ENCODE assay signal across 1 cellular context in genomic region chr22:49951678-49951985, GRCh38.
TF ChIP-seq lines count a peak whose summit lies in the region.

No MANE protein-coding gene starts in this region.

TF ChIP-seq in H1, 55 proteins besides CTCF, POLR2A, EP300 and RAD21:
- TF ChIP-seq PHF8 (conservative IDR thresholded peaks at IDR 0.05; ENCODE audit: low read depth, low read length) (no peak), POU5F1 (IDR thresholded peaks at IDR 0.05; ENCODE audit: low read depth, low read length) (no peak), YY1 (IDR thresholded peaks at IDR 0.05; ENCODE audit: low read depth, low read length) (no peak), NANOG (IDR thresholded peaks at IDR 0.05; ENCODE audit: insufficient read depth, low read depth, low read length, poor library complexity, severe bottlenecking) (no peak), GTF2F1 (IDR thresholded peaks at IDR 0.05; ENCODE audit: borderline replicate concordance, low read depth, low read length) (no peak), ASH2L (IDR thresholded peaks at IDR 0.05; ENCODE audit: low read length) (no peak), CTBP2 (IDR thresholded peaks at IDR 0.05; ENCODE audit: borderline replicate concordance, insufficient read depth, insufficient read length, low read length) (no peak), KDM4A (IDR thresholded peaks at IDR 0.05; ENCODE audit: low read depth, low read length, severe bottlenecking) (no peak), TBP (IDR thresholded peaks at IDR 0.05; ENCODE audit: low read depth, low read length) (no peak), RFX5 (IDR thresholded peaks at IDR 0.05; ENCODE audit: borderline replicate concordance, low read depth, low read length) (no peak), SP1 (IDR thresholded peaks at IDR 0.05; ENCODE audit: low read depth, low read length) (no peak), EZH2 (IDR thresholded peaks at IDR 0.05; ENCODE audit: low read depth, low read length, severe bottlenecking) (no peak), RBBP5 (IDR thresholded peaks at IDR 0.05; ENCODE audit: borderline replicate concordance, low read depth, low read length) (no peak), ZNF274 (IDR thresholded peaks at IDR 0.05; ENCODE audit: borderline replicate concordance, extremely low read depth, low read length) (no peak), TEAD4 (IDR thresholded peaks at IDR 0.05; ENCODE audit: low read depth, low read length) (no peak), RNF2 (IDR thresholded peaks at IDR 0.05; ENCODE audit: borderline replicate concordance, low read depth, low read length, missing control alignments, poor library complexity, severe bottlenecking) (no peak), HDAC2 (IDR thresholded peaks at IDR 0.05; ENCODE audit: borderline replicate concordance in 1 of 2, low read depth in 2 of 2, low read length in 2 of 2) (no peak)
